2 cellular contexts compared by ENCODE assay signal in the genomic region with DNA sequence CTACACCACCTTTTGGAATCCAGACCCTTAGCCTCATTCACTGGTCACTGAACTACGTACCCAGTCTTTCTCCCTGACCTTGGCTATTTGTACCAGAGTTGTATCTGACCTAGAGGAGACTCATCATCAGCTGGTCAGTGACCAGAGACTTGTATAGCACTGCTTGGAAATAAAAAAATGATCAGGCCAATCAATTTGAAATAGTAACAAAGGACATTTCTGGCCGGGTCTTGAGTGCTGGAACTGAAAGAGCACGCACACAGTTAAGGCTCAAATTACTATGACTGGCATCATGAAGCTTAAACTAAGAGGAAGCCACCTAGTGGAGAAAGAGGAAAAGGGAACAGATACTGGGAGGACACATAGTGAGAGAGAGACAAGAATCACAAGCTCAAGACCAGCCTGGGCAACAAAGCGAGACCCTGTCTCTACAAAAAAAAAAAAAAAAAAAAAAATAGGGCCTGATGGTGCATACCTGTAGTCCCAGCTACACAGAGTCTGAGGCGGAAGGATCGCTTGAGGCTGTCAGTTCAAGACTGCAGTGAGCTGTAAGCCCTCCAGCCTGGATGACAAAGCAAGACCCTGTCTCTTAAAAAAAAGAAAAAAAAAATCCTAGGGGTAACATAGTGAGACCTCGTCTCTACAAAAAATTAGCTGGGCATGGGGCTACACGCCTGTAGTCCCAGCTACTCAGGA.
TF ChIP-seq lines count a peak whose summit lies in the region.

No MANE protein-coding gene starts in this region.

TF ChIP-seq in A549, 52 proteins besides CTCF, POLR2A, EP300 and RAD21:
- TF ChIP-seq ZC3H11A (IDR thresholded peaks at IDR 0.05) (no peak), CBX8 (IDR thresholded peaks at IDR 0.05) (no peak), SMC3 (IDR thresholded peaks at IDR 0.05) (peak; percentile 61)

TF ChIP-seq in HCT116, 20 proteins besides CTCF, POLR2A, EP300 and RAD21:
- peak; percentile 41; the same call in 1 of the 2 replicates for TF ChIP-seq CBX3 (IDR thresholded peaks at IDR 0.05; ENCODE audit: low read depth)
- TF ChIP-seq SP1 (IDR thresholded peaks at IDR 0.05; ENCODE audit: low read depth) = no peak
- no peak for TF ChIP-seq JUND (IDR thresholded peaks at IDR 0.05)
- no peak for TF ChIP-seq ELF1 (IDR thresholded peaks at IDR 0.05; ENCODE audit: borderline replicate concordance, low read depth)
- peak; percentile 17 for TF ChIP-seq YY1 (IDR thresholded peaks at IDR 0.05; ENCODE audit: extremely low read depth, insufficient replicate concordance, low read depth, low read length)
- no peak for TF ChIP-seq ZNF274 (IDR thresholded peaks at IDR 0.05; ENCODE audit: low read depth, low read length)
- no peak for TF ChIP-seq ZFX (IDR thresholded peaks at IDR 0.05)
- no peak for TF ChIP-seq CEBPB (IDR thresholded peaks at IDR 0.05; ENCODE audit: low read depth)
- TF ChIP-seq SIN3A (IDR thresholded peaks at IDR 0.05; ENCODE audit: low read depth) = no peak
- no peak for TF ChIP-seq EZH2phosphoT487 (IDR thresholded peaks at IDR 0.05; ENCODE audit: borderline replicate concordance)
- no peak for TF ChIP-seq FOSL1 (IDR thresholded peaks at IDR 0.05; ENCODE audit: low read depth)
- TF ChIP-seq TCF7L2 (IDR thresholded peaks at IDR 0.05; ENCODE audit: borderline replicate concordance, extremely low read depth, insufficient read depth, insufficient read length) = no peak
- no peak for TF ChIP-seq EGR1 (IDR thresholded peaks at IDR 0.05; ENCODE audit: low read depth)
